In genomic region chr2:231361701-231362588, GRCh38 we compare ENCODE assay signal across 8 cellular contexts. TPM values are rescaled to one million over a fixed set of nuclear protein-coding genes. Genes with fewer than 3 reads are reported as not detected.
A peak's percentile ranks its signal among the peaks of the same experiment; 100 is the strongest.
DNase-seq lines count a peak whose midpoint lies in the region; ATAC-seq and TF ChIP-seq lines count a peak whose summit lies in the region.

No MANE protein-coding gene starts in this region.

- in situ Hi-C loops in ACHN (cut with HindIII; ENCODE audit: low pct_ligation_motif_present, low pct_unique_long_range_greater_than_20kb, low sequenced_read_pairs), result no loop called here

- H3K4me2 ChIP-seq in OCI-LY1 (ENCODE audit: low read length), result peak overlapping the region; percentile 41; the same call in 1 of the 2 replicates

- no peaks in the 10 kb centered on the region for H3K79me2 ChIP-seq in OCI-LY1 (ENCODE audit: insufficient read depth, low read length)

- H3K4me1 ChIP-seq in OCI-LY1 (ENCODE audit: insufficient read depth, low read length, severe bottlenecking), result peaks cover 19% of the 10 kb centered on the region
- H3K4me1 ChIP-seq in liver (ENCODE audit: control insufficient read depth in 4 of 4, insufficient read depth in 4 of 4, low read length in 3 of 4), result peaks cover 0 to 3% (median 0%) of the 10 kb centered on the region in 4 donors

- ATAC-seq in HG02678 (IDR thresholded peaks at IDR 0.05; ENCODE audit: unreplicated experiment), result peak; percentile 93

- peak; percentile 9 for DNase-seq in activated CD4-positive, alpha-beta T cell treated with anti-CD3 and anti-CD28 coated beads for 48 hours
- DNase-seq in activated CD4-positive, alpha-beta T cell treated with anti-CD3 and anti-CD28 coated beads, Interleukin-2, amount 50 U/mL, for 4 hours, result no peak
- DNase-seq in ACHN (no peak), NCI-H1694 (lab: John Stamatoyannopoulos, UW) (no peak), COLO829 (ENCODE audit: low spot score) (no peak)

- H3K4me3 ChIP-seq in OCI-LY1 (ENCODE audit: low read depth, low read length, poor library complexity, severe bottlenecking) (peak overlapping the region; percentile 29), liver (ENCODE audit: low read depth in 1 of 3, low read length in 3 of 3) (no peak overlapping the region)

- TF ChIP-seq CTCF in OCI-LY1 (IDR thresholded peaks at IDR 0.05; ENCODE audit: low read length) (peak; percentile 27; the same call in 1 of the 2 replicates), liver (IDR thresholded peaks at IDR 0.05; ENCODE audit: low read depth, low read length, missing input control) (no peak)

- no peaks in the 10 kb centered on the region for H3K9me2 ChIP-seq in OCI-LY1 (ENCODE audit: low read depth, low read length)

- H3K9me3 ChIP-seq in OCI-LY1 (ENCODE audit: low read length), result no peaks in the 10 kb centered on the region
- no peaks in the 10 kb centered on the region for H3K9me3 ChIP-seq in liver (ENCODE audit: control insufficient read depth in 4 of 4, low read length in 3 of 4)

- H3K36me3 ChIP-seq in OCI-LY1 (ENCODE audit: insufficient read depth, low read length), result no peaks in the 10 kb centered on the region
- H3K36me3 ChIP-seq in liver (ENCODE audit: control insufficient read depth in 4 of 4, insufficient read depth in 3 of 4, low read depth in 1 of 4, low read length in 3 of 4), result no peaks in the 10 kb centered on the region

- H3K27me3 ChIP-seq in OCI-LY1 (ENCODE audit: insufficient read depth, low read length) (no peaks in the 10 kb centered on the region), liver (ENCODE audit: control insufficient read depth in 4 of 4, insufficient read depth in 4 of 4, low read length in 3 of 4) (no peaks in the 10 kb centered on the region)

- 79% methylated on average over 12 of the region's 12 CpGs for whole genome bisulfite sequencing in liver

- no peak overlapping the region; the same call in 1 of the 2 replicates for H3K9ac ChIP-seq in OCI-LY1 (ENCODE audit: low read length)
- H3K9ac ChIP-seq in liver (ENCODE audit: low read depth in 1 of 2, low read length in 2 of 2), result no peak overlapping the region

- H3F3A ChIP-seq in OCI-LY1 (ENCODE audit: insufficient read depth, low read length), result no peaks in the 10 kb centered on the region

- no peaks in the 10 kb centered on the region for H4K20me1 ChIP-seq in OCI-LY1 (ENCODE audit: insufficient read depth, low read length)

- TF ChIP-seq RAD21 in liver (IDR thresholded peaks at IDR 0.05), result no peak

- H2AFZ ChIP-seq in OCI-LY1 (ENCODE audit: low read length), result peak overlapping the region; percentile 96

- H3K27ac ChIP-seq in OCI-LY1 (ENCODE audit: low read depth, low read length, poor library complexity, severe bottlenecking) (no peak overlapping the region), liver (ENCODE audit: low read depth in 1 of 2, low read length in 2 of 2) (peak overlapping the region; percentile 7 to 30)

TF ChIP-seq in liver, 16 proteins besides CTCF, POLR2A, EP300 and RAD21:
- TF ChIP-seq GABPA (IDR thresholded peaks at IDR 0.05 in 1 of 2, conservative IDR thresholded peaks at IDR 0.05 in 1 of 2), result no peak
- no peak for TF ChIP-seq REST (IDR thresholded peaks at IDR 0.05)
- no peak for TF ChIP-seq ATF3 (IDR thresholded peaks at IDR 0.05)
- no peak for TF ChIP-seq EGR1 (IDR thresholded peaks at IDR 0.05; ENCODE audit: low read depth in 2 of 2)
- TF ChIP-seq MAX (IDR thresholded peaks at IDR 0.05), result no peak
- no peak for TF ChIP-seq RXRA (IDR thresholded peaks at IDR 0.05)
- no peak for TF ChIP-seq TAF1 (conservative IDR thresholded peaks at IDR 0.05)
- no peak for TF ChIP-seq SP1 (IDR thresholded peaks at IDR 0.05)
- TF ChIP-seq YY1 (IDR thresholded peaks at IDR 0.05), result no peak
- no peak for TF ChIP-seq HNF4G (IDR thresholded peaks at IDR 0.05)
- no peak for TF ChIP-seq FOXA1 (IDR thresholded peaks at IDR 0.05)
- no peak for TF ChIP-seq NR2F2 (IDR thresholded peaks at IDR 0.05)
- TF ChIP-seq JUND (IDR thresholded peaks at IDR 0.05), result no peak

RNA-seq across cellular contexts. Expression of gene B3GNT7, which starts 33.6 kb away (rescaled TPM):
- total RNA-seq in liver, result 1 to 10 TPM; 1.1 to 1.7 TPM
- under 1 TPM; 0.74 to 0.96 TPM for polyA plus RNA-seq in liver
